In the genomic region with DNA sequence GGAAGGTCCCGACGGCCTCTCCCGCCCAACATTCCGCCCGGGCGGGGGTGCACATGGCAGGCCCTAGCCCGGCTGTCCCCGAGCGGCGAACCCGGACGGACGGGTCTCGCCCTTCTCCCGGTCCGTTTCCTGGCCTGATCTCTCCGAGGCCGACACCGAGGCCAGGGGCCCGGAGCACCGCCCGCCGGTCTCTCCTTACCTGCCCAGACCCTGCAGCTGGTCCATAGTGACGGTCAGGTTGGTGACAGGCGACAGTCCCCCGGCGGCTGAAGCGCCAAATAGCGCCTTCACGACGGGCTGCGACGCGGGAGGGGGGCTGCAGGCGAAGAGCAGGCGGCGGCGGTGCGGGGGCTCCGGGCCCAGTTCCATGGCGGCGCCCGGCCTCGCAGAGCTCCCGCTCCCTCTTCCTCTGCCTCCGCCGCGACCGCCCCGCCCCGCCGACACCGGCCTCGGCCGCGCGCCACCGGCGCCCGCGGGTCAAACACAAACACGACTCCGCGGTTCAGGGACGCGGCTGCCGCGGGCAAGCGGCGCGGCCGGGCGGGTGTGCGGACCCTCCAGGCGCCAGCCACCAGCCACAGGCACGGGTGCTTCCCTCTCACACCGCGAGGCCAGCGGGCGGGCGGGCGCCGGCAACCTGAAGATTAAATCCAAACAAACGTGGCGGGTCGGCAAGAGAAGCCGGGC, we compare ENCODE assay signal across 8 cellular contexts. TPM values are rescaled to one million over a fixed set of nuclear protein-coding genes. Genes with fewer than 3 reads are reported as not detected.
DNase-seq lines count a peak whose midpoint lies in the region; ATAC-seq and TF ChIP-seq lines count a peak whose summit lies in the region.

No MANE protein-coding gene starts in this region.

- H3K4me3 Mint-ChIP-seq in stimulated activated naive CD8-positive, alpha-beta T cell treated with anti-CD3 and anti-CD28 coated beads, Interleukin-15, Interleukin-2, amounts not matched to agents 100 ng/mL and 50 ng/mL, for 24 hours: peak overlapping the region; percentile 97

- no peaks in the 10 kb centered on the region for H3K9me3 ChIP-seq in colonic mucosa

- no peaks in the 10 kb centered on the region for H3K36me3 ChIP-seq in colonic mucosa

- H3K27me3 Mint-ChIP-seq in stimulated activated naive CD8-positive, alpha-beta T cell treated with anti-CD3 and anti-CD28 coated beads, Interleukin-15, Interleukin-2, amounts not matched to agents 100 ng/mL and 50 ng/mL, for 24 hours: peaks cover 12% of the 10 kb centered on the region

- H3K9me3 Mint-ChIP-seq in stimulated activated naive CD8-positive, alpha-beta T cell treated with anti-CD3 and anti-CD28 coated beads, Interleukin-15, Interleukin-2, amounts not matched to agents 100 ng/mL and 50 ng/mL, for 24 hours: no peaks in the 10 kb centered on the region

- peak overlapping the region; percentile 97 for H3K4me3 ChIP-seq in colonic mucosa

- no peaks in the 10 kb centered on the region for H3K27me3 ChIP-seq in colonic mucosa

- peaks cover 18% of the 10 kb centered on the region for H3K4me1 Mint-ChIP-seq in stimulated activated naive CD8-positive, alpha-beta T cell treated with anti-CD3 and anti-CD28 coated beads, Interleukin-15, Interleukin-2, amounts not matched to agents 100 ng/mL and 50 ng/mL, for 24 hours (ENCODE audit: low read depth)

- ATAC-seq in Right ventricle myocardium inferior (peak; percentile 35), HG02938 (IDR thresholded peaks at IDR 0.05; ENCODE audit: unreplicated experiment) (peak; percentile 24)

- peak overlapping the region; percentile 88 for H3K27ac ChIP-seq in RWPE1
- peak overlapping the region; percentile 37 for H3K27ac ChIP-seq in colonic mucosa

- CTCF ChIA-PET in RWPE1 (lab: Yijun Ruan, JAX): interaction anchor here (0.6 kb wide), 1 partner anchor 245 kb away, joined by 6 read pairs; no protein-coding TSS in a partner anchor

- H3K9ac ChIP-seq in colonic mucosa (ENCODE audit: low read depth in 2 of 2, low read length in 2 of 2): peak overlapping the region; percentile 76 to 83

- no peak for TF ChIP-seq CTCF in RWPE1 (conservative IDR thresholded peaks at IDR 0.05; ENCODE audit: low read depth)
- TF ChIP-seq CTCF in colonic mucosa (IDR thresholded peaks at IDR 0.05): no peak

- H3K27ac Mint-ChIP-seq in stimulated activated naive CD8-positive, alpha-beta T cell treated with anti-CD3 and anti-CD28 coated beads, Interleukin-15, Interleukin-2, amounts not matched to agents 100 ng/mL and 50 ng/mL, for 24 hours: peak overlapping the region; percentile 92

- POLR2A ChIA-PET in RWPE1 (lab: Yijun Ruan, JAX; ENCODE audit: low non-redundant PET): interaction anchor here (0.6 kb wide), 1 partner anchor 136 kb away, joined by 6 read pairs; no protein-coding TSS in a partner anchor

- H3K4me1 ChIP-seq in colonic mucosa: no peaks in the 10 kb centered on the region

- H3K36me3 Mint-ChIP-seq in stimulated activated naive CD8-positive, alpha-beta T cell treated with anti-CD3 and anti-CD28 coated beads, Interleukin-15, Interleukin-2, amounts not matched to agents 100 ng/mL and 50 ng/mL, for 24 hours (ENCODE audit: low read depth): peaks cover 47% of the 10 kb centered on the region

- DNase-seq in Right ventricle myocardium inferior (ENCODE audit: missing footprints): peak; percentile 75
- no peak for DNase-seq in cardiac septum (ENCODE audit: low spot score)
- DNase-seq in RWPE1 (ENCODE audit: low spot score): peak; percentile 29
- DNase-seq in colonic mucosa: peak; percentile 46
- DNase-seq in lung microvascular endothelial cell (ENCODE audit: low read depth in 2 of 2): peak; percentile 15 to 86
- DNase-seq in activated CD4-positive, CD25-positive, alpha-beta regulatory T cell treated with anti-CD3 and anti-CD28 coated beads, Interleukin-2, amount 50 U/mL, for 72 hours: no peak

- intact Hi-C loops in Right ventricle myocardium inferior (cut with DNase I) (no loop called here), cardiac septum (cut with DNase I) (loop anchor here (5.0 kb wide), 1 partner anchor 115 kb away; a partner anchor contains a TSS), colonic mucosa (cut with DNase I) (no loop called here)

RNA-seq across cellular contexts. Expression of a gene that starts 0.5 kb away (rescaled TPM):
- total RNA-seq in Right ventricle myocardium inferior (1.1 TPM), cardiac septum (0.32 TPM), colonic mucosa (10 to 100 TPM in 1 of 2 donors, 1 to 10 TPM in 1; 5.3 to 23.7 TPM), lung microvascular endothelial cell (5.0 and 7.0 TPM in 2 replicates)

RNA-seq across cellular contexts. Expression of a gene that starts 35.6 kb away (rescaled TPM):
- total RNA-seq in Right ventricle myocardium inferior (1.5 TPM), cardiac septum (0.67 TPM), colonic mucosa (not detected), lung microvascular endothelial cell (not detected in 2 replicates)

RNA-seq across cellular contexts. Expression of a gene that starts 53.2 kb away (rescaled TPM):
- total RNA-seq in Right ventricle myocardium inferior: 6.2 TPM
- 3.4 TPM for total RNA-seq in cardiac septum
- total RNA-seq in colonic mucosa: 10 to 100 TPM in 1 of 2 donors, 1 to 10 TPM in 1; 5.2 to 11.2 TPM
- 1.8 and 2.0 TPM in 2 replicates for total RNA-seq in lung microvascular endothelial cell

Comparison
In these comparisons a context has a peak if more than half of its experiments do, and no peak if none do; other contexts are left out.
1. DNase-seq: peak in Right ventricle myocardium inferior (single experiment), RWPE1 (single experiment), colonic mucosa (single experiment) and lung microvascular endothelial cell (2 of 2); none in cardiac septum (single experiment) and activated CD4-positive, CD25-positive, alpha-beta regulatory T cell treated with anti-CD3 and anti-CD28 coated beads, Interleukin-2, amount 50 U/mL, for 72 hours (single experiment).